ENCODE assay signal across 9 cellular contexts in genomic region chr21:38965910-38966504, GRCh38.
DNase-seq lines count a peak whose midpoint lies in the region; ATAC-seq, FAIRE-seq and TF ChIP-seq lines count a peak whose summit lies in the region.
"Had no signal": no experiment of that assay in that cellular context is flagged by ENCODE, and none has a peak within 500 bp of the region (broad histone marks: within the 10 kb centered on the region; RNA-seq: fewer than 3 reads in every experiment).

No MANE protein-coding gene starts in this region.

- H3K79me1 ChIP-seq in mesendoderm (ENCODE audit: low read length), result no peaks in the 10 kb centered on the region

- TF ChIP-seq RAD21 in K562 (CRISPR knock-in tag; conservative IDR thresholded peaks at IDR 0.05 in 1 of 2, IDR thresholded peaks at IDR 0.05 in 1 of 2), result no peak; a peak in 1 of 4 replicates

- no peak for TF ChIP-seq POLR2A in K562 (conservative IDR thresholded peaks at IDR 0.05)

- H3K36me3 ChIP-seq in Caco-2 (ENCODE audit: control insufficient read depth, insufficient read depth, low read length), result no peaks in the 10 kb centered on the region
- no peaks in the 10 kb centered on the region for H3K36me3 ChIP-seq in K562 (ENCODE audit: control insufficient read depth, insufficient read depth, low read length)
- no peaks in the 10 kb centered on the region for H3K36me3 ChIP-seq in mesendoderm (ENCODE audit: control insufficient read depth, insufficient read depth, low read length)

- peak overlapping the region; percentile 75 for H4K5ac ChIP-seq in mesendoderm (ENCODE audit: low read length)

- ATAC-seq in K562, result peak; percentile 99
- ATAC-seq in activated CD4-positive, alpha-beta T cell treated with anti-CD3 and anti-CD28 coated beads for 36 hours, result no peak

- H3K9ac ChIP-seq in K562 (ENCODE audit: insufficient read depth in 1 of 2, low read depth in 2 of 2, low read length in 2 of 2), result no peak overlapping the region
- H3K9ac ChIP-seq in mesendoderm (ENCODE audit: low read length), result no peak overlapping the region

- H3K9me1 ChIP-seq in K562 (ENCODE audit: control insufficient read depth, insufficient read depth, low read length), result no peaks in the 10 kb centered on the region

- H3K36me3 Mint-ChIP-seq in Caco-2 (ENCODE audit: insufficient read depth, unreplicated experiment), result peaks cover 12% of the 10 kb centered on the region
- no peaks in the 10 kb centered on the region for H3K36me3 Mint-ChIP-seq in activated CD4-positive, alpha-beta T cell treated with anti-CD3 and anti-CD28 coated beads for 36 hours (ENCODE audit: low read depth)

- peak overlapping the region; percentile 59 for H3K4me3 Mint-ChIP-seq in Caco-2 (ENCODE audit: unreplicated experiment)
- H3K4me3 Mint-ChIP-seq in activated CD4-positive, alpha-beta T cell treated with anti-CD3 and anti-CD28 coated beads for 36 hours, result no peak overlapping the region

- no TSS peak for BruUV-seq in Caco-2 (replicated peaks; lab: Mats Ljungman, UMichigan)
- no TSS peak for BruUV-seq in K562 (replicated peaks; lab: Mats Ljungman, UMichigan)

- H3K4me2 ChIP-seq in K562 (ENCODE audit: insufficient read depth, low read length) (peak overlapping the region; percentile 70), mesendoderm (ENCODE audit: low read length) (no peak overlapping the region)

- 26% methylated on average over 16 of the region's 16 CpGs for WGBS in K562 (ENCODE audit: insufficient coverage, low coverage, missing lambda C conversion rate)
- WGBS in mesendoderm (ENCODE audit: extremely low coverage, insufficient coverage, low lambda C conversion rate), result no CpG with 5 or more reads among the region's 16 CpGs

- peak overlapping the region; percentile 89 for H2AFZ ChIP-seq in K562 (ENCODE audit: low read depth, low read length)

- in situ Hi-C loops in K562 (cut with MboI), result no loop called here

- H3K23ac ChIP-seq in mesendoderm (ENCODE audit: low read length), result no peak overlapping the region

- DNase-seq in Caco-2 (peak; percentile 89 to 95), NCI-H1105 treated with DMSO at 0.1 percent for 48 hours (lab: John Stamatoyannopoulos, UW) (peak; percentile 85), K562 (ENCODE audit: extremely low read depth in 1 of 4, low spot score in 3 of 4) (peak; percentile 75 to 89 (median 78)), mesendoderm (peak; percentile 86), dorsolateral prefrontal cortex (no peak), amniotic stem cell (lab: John Stamatoyannopoulos, UW) (no peak)
- no peak for DNase-seq in activated T-cell treated with anti-CD3 and anti-CD28 coated beads, Interleukin-2, amount 50 U/mL, for 48 hours
- no peak for DNase-seq in activated CD4-positive, alpha-beta T cell treated with anti-CD3 and anti-CD28 coated beads for 36 hours

- H3K27me3 ChIP-seq in Caco-2 (replicated peaks; ENCODE audit: control insufficient read depth, insufficient read depth, low read length) (no peaks in the 10 kb centered on the region), K562 (ENCODE audit: control insufficient read depth in 2 of 2, insufficient read depth in 2 of 2, low read length in 2 of 2) (peaks cover 0 to 9% of the 10 kb centered on the region in 2 experiments; a peak in 1 of 5 replicates), mesendoderm (ENCODE audit: insufficient read depth, low read length, poor library complexity) (no peaks in the 10 kb centered on the region), dorsolateral prefrontal cortex (no peaks in the 10 kb centered on the region)

- peak overlapping the region; percentile 10; the same call in 1 of the 3 replicates for H3K27ac ChIP-seq in K562 (ENCODE audit: extremely low read depth, low read depth, low read length)
- H3K27ac ChIP-seq in mesendoderm (ENCODE audit: low read depth, low read length), result no peak overlapping the region
- peak overlapping the region in 1 of 59 donors; percentile 72 for H3K27ac ChIP-seq in dorsolateral prefrontal cortex

- H3K56ac ChIP-seq in mesendoderm (ENCODE audit: low read length), result no peak overlapping the region

- H3K9me3 Mint-ChIP-seq in Caco-2 (ENCODE audit: unreplicated experiment), result peaks cover 19% of the 10 kb centered on the region
- peaks cover 4% of the 10 kb centered on the region for H3K9me3 Mint-ChIP-seq in activated CD4-positive, alpha-beta T cell treated with anti-CD3 and anti-CD28 coated beads for 36 hours (ENCODE audit: low read depth)

- H3K4me1 Mint-ChIP-seq in Caco-2 (ENCODE audit: low read depth, unreplicated experiment), result peaks cover 21% of the 10 kb centered on the region
- H3K4me1 Mint-ChIP-seq in activated CD4-positive, alpha-beta T cell treated with anti-CD3 and anti-CD28 coated beads for 36 hours, result no peaks in the 10 kb centered on the region

- no peak overlapping the region for H3K4me3 ChIP-seq in Caco-2 (ENCODE audit: low read depth, low read length)
- no peak overlapping the region for H3K4me3 ChIP-seq in K562
- H3K4me3 ChIP-seq in mesendoderm (ENCODE audit: low read length), result no peak overlapping the region
- no peak overlapping the region for H3K4me3 ChIP-seq in dorsolateral prefrontal cortex

- FAIRE-seq in K562 (lab: Jason Lieb, UNC), result peak; percentile 86
- FAIRE-seq: TTC549 had no signal

- no peak overlapping the region for H2BK15ac ChIP-seq in mesendoderm (replicated peaks; ENCODE audit: low read depth)

- no peak overlapping the region for H2BK120ac ChIP-seq in mesendoderm (ENCODE audit: low read depth, low read length)

- no peak overlapping the region for H2AK5ac ChIP-seq in mesendoderm (ENCODE audit: low read length)

- no peak overlapping the region for H3K4ac ChIP-seq in mesendoderm (ENCODE audit: low read depth, low read length)

- H2BK5ac ChIP-seq in mesendoderm (ENCODE audit: low read length), result no peak overlapping the region

- peaks cover 20% of the 10 kb centered on the region for H3K4me1 ChIP-seq in Caco-2
- H3K4me1 ChIP-seq in K562 (replicated peaks in 1 of 2; ENCODE audit: control insufficient read depth in 2 of 2, insufficient read depth in 2 of 2, low read length in 2 of 2), result peaks cover 0 to 4% of the 10 kb centered on the region in 2 experiments; a peak in 2 of 5 replicates
- peaks cover 2% of the 10 kb centered on the region for H3K4me1 ChIP-seq in mesendoderm (ENCODE audit: control insufficient read depth, low read depth, low read length)

- POLR2A ChIA-PET in Caco-2 (lab: Charles Lee), result interaction anchor here (0.6 kb wide), 1 partner anchor 331 kb away, joined by 5 read pairs; no protein-coding TSS in a partner anchor
- POLR2A ChIA-PET in K562 (lab: Yijun Ruan, JAX), result interaction anchor here (0.8 to 2.1 kb wide), 2 partner anchors 8 to 9 kb away, joined by 6 to 9 read pairs; no protein-coding TSS in a partner anchor
- POLR2A ChIA-PET in activated CD4-positive, alpha-beta T cell treated with anti-CD3 and anti-CD28 coated beads for 36 hours (lab: Charles Lee), result no interaction called here

- 0 out of 2 replicates have a peak, but pooled peaks have one; percentile 20 for TF ChIP-seq EP300 in K562 (IDR thresholded peaks at IDR 0.05; ENCODE audit: low read length)

- H3K9me3 ChIP-seq in Caco-2, result 0 out of 2 replicates have a peak, but pooled peaks cover 6% of the 10 kb centered on the region
- H3K9me3 ChIP-seq in K562 (replicated peaks; ENCODE audit: control insufficient read depth, insufficient read depth, low read depth, low read length), result no peaks in the 10 kb centered on the region

- H3K27ac Mint-ChIP-seq in Caco-2 (ENCODE audit: unreplicated experiment), result peak overlapping the region; percentile 90
- no peak overlapping the region for H3K27ac Mint-ChIP-seq in activated CD4-positive, alpha-beta T cell treated with anti-CD3 and anti-CD28 coated beads for 36 hours

- no peaks in the 10 kb centered on the region for H3K27me3 Mint-ChIP-seq in Caco-2 (ENCODE audit: insufficient read depth, unreplicated experiment)
- H3K27me3 Mint-ChIP-seq in activated CD4-positive, alpha-beta T cell treated with anti-CD3 and anti-CD28 coated beads for 36 hours, result no peaks in the 10 kb centered on the region

- CTCF ChIA-PET in Caco-2 (lab: Charles Lee) (interaction anchor here (0.7 kb wide), 1 partner anchor 317 kb away, joined by 4 read pairs; no protein-coding TSS in a partner anchor), K562 (lab: Yijun Ruan, JAX; ENCODE audit: low intra/inter-chr PET ratio) (no interaction called here)
- CTCF ChIA-PET in activated CD4-positive, alpha-beta T cell treated with anti-CD3 and anti-CD28 coated beads for 36 hours (lab: Charles Lee), result no interaction called here

- intact Hi-C loops in Caco-2 (cut with micrococcal nuclease; ENCODE audit: unreplicated experiment) (loop anchor here (2.0 to 5.0 kb wide), 2 partner anchors 49 to 116 kb away; no protein-coding TSS in a partner anchor), K562 (cut with micrococcal nuclease) (no loop called here), dorsolateral prefrontal cortex (cut with DNase I) (no loop called here)
- intact Hi-C loops in activated CD4-positive, alpha-beta T cell treated with anti-CD3 and anti-CD28 coated beads for 36 hours (cut with DNase I, micrococcal nuclease), result no loop called here

- H4K8ac ChIP-seq in mesendoderm (ENCODE audit: low read depth, low read length), result no peak overlapping the region

- no peaks in the 10 kb centered on the region for H3K79me2 ChIP-seq in K562 (ENCODE audit: control insufficient read depth, insufficient read depth, low read length)
- H3K79me2 ChIP-seq in mesendoderm (ENCODE audit: control insufficient read depth, insufficient read depth, low read length), result no peaks in the 10 kb centered on the region

- no peaks in the 10 kb centered on the region for H4K20me1 ChIP-seq in K562 (replicated peaks; ENCODE audit: control insufficient read depth, insufficient read depth, low read length)

- TF ChIP-seq CTCF in Caco-2 (IDR thresholded peaks at IDR 0.05; ENCODE audit: insufficient read depth in 1 of 2, low read depth in 1 of 2, low read length in 1 of 2, severe bottlenecking in 1 of 2, unreplicated experiment in 1 of 2) (no peak), K562 (IDR thresholded peaks at IDR 0.05 in 2 of 3, conservative IDR thresholded peaks at IDR 0.05 in 1 of 3; ENCODE audit: insufficient read depth in 2 of 3, low read depth in 1 of 3, low read length in 3 of 3) (no peak), dorsolateral prefrontal cortex (IDR thresholded peaks at IDR 0.05 in 54 of 56, conservative IDR thresholded peaks at IDR 0.05 in 2 of 56; ENCODE audit: low read depth in 1 of 56, partially characterized antibody in 56 of 56) (no peak)

- H3K18ac ChIP-seq in mesendoderm (ENCODE audit: low read length), result no peak overlapping the region

TF ChIP-seq in K562, 482 proteins besides CTCF, POLR2A, EP300 and RAD21 (continues in another document):
- TF ChIP-seq SIRT6 (IDR thresholded peaks at IDR 0.05; ENCODE audit: low read depth, low read length), result no peak

Comparison
In these comparisons a context has a peak if more than half of its experiments do, and no peak if none do; other contexts are left out.
1. DNase-seq: peak in Caco-2 (2 of 2), NCI-H1105 treated with DMSO at 0.1 percent for 48 hours (single experiment), K562 (4 of 4) and mesendoderm (single experiment); none in dorsolateral prefrontal cortex (0 of 10), activated T-cell treated with anti-CD3 and anti-CD28 coated beads, Interleukin-2, amount 50 U/mL, for 48 hours (0 of 2), activated CD4-positive, alpha-beta T cell treated with anti-CD3 and anti-CD28 coated beads for 36 hours (single experiment) and amniotic stem cell (single experiment).